ENCODE assay signal across 20 cellular contexts in the genomic region with DNA sequence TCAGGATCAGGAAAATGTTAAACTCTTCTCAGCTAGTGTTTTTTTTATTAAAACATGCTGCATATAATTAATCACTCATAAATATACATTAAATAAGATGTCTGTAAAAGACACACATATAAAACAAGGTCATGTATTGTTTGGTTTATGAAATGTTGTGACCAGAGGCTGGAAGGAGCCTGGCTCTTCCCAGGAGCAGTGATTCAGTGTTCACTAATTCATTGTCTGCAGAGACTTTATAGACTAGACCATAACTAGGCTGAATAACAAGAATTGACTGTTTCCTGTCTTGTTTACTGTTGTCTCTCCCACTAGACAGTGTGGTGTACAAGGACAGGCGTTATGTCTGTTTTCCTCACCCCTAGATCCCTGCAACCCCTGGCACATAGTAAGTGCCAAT. TPM values are rescaled to one million over a fixed set of nuclear protein-coding genes. Genes with fewer than 3 reads are reported as not detected.
"Had no signal": no experiment of that assay in that cellular context is flagged by ENCODE, and none has a peak within 500 bp of the region (broad histone marks: within the 10 kb centered on the region; RNA-seq: fewer than 3 reads in every experiment).

No MANE protein-coding gene starts in this region.

- H3K9ac ChIP-seq: neural progenitor cell, parathyroid adenoma had no signal

- H3K9me3 ChIP-seq: esophagus squamous epithelium, sigmoid colon had no signal

- H3K27me3 ChIP-seq: cardiac muscle cell, dorsolateral prefrontal cortex, esophagus squamous epithelium, heart left ventricle, neural progenitor cell, sigmoid colon had no signal

- H2AFZ ChIP-seq: neural progenitor cell, parathyroid adenoma had no signal

- H3K36me3 ChIP-seq: cardiac muscle cell, esophagus squamous epithelium, heart left ventricle, neural progenitor cell, sigmoid colon had no signal

- H3K4me1 ChIP-seq: parathyroid adenoma had no signal

- DNase-seq: activated CD4-positive, alpha-beta T cell treated with anti-CD3 and anti-CD28 coated beads for 1 hour; activated CD4-positive, alpha-beta T cell treated with anti-CD3 and anti-CD28 coated beads, Interleukin-2, amount 50 U/mL, for 48 hours; activated CD8-positive, alpha-beta memory T cell treated with anti-CD3 and anti-CD28 coated beads, Interleukin-2, amount 10 ng/mL, durations not matched to agents 7 days and 5 days; activated naive CD4-positive, alpha-beta T cell treated with anti-CD3 and anti-CD28 coated beads for 36 hours; activated naive CD8-positive, alpha-beta T cell treated with anti-CD3 and anti-CD28 coated beads, Interleukin-2, amount 50 U/mL, for 24 hours; activated T-cell treated with anti-CD3 and anti-CD28 coated beads, Interleukin-2, amount 50 U/mL, for 1 hour; dorsolateral prefrontal cortex; esophagus squamous epithelium; heart left ventricle; naive B cell; sigmoid colon; stimulated activated CD4-positive, alpha-beta T cell treated with anti-CD3 and anti-CD28 coated beads, Interleukin-2, amount 100 ng/mL, for 48 hours had no signal

- H3K4me2 ChIP-seq: neural progenitor cell had no signal

- H3K27ac ChIP-seq: cardiac muscle cell, dorsolateral prefrontal cortex, esophagus squamous epithelium, heart left ventricle, neural progenitor cell, parathyroid adenoma, sigmoid colon, VCaP had no signal

- H3K4me3 ChIP-seq: cardiac muscle cell, dorsolateral prefrontal cortex, esophagus squamous epithelium, heart left ventricle, lung, neural progenitor cell, sigmoid colon had no signal

- ATAC-seq: activated CD8-positive, alpha-beta memory T cell treated with anti-CD3 and anti-CD28 coated beads, Interleukin-2, amount 10 ng/mL, durations not matched to agents 7 days and 5 days; activated naive CD8-positive, alpha-beta T cell treated with anti-CD3 and anti-CD28 coated beads, Interleukin-2, amount 50 U/mL, for 24 hours; heart left ventricle; stimulated activated memory B cell treated with anti-CD40 and anti-IgM and Interleukin-4, amounts not matched to agents 10 μg/mL and 1 μg/mL and 100 μg/mL, for 72 hours had no signal

RNA-seq across cellular contexts. Expression of gene ANKRD55, which starts 49.1 kb away (rescaled TPM):
- total RNA-seq: astrocyte, cardiac muscle cell, urinary bladder had no signal
- polyA plus RNA-seq: heart left ventricle had no signal
